ENCODE assay signal across 8 cellular contexts in genomic region chr1:244836135-244836521, GRCh38. TPM values are rescaled to one million over a fixed set of nuclear protein-coding genes. Genes with fewer than 3 reads are reported as not detected.
DNase-seq lines count a peak whose midpoint lies in the region; ATAC-seq, FAIRE-seq and TF ChIP-seq lines count a peak whose summit lies in the region.

No MANE protein-coding gene starts in this region.

- FAIRE-seq in H54 (lab: Jason Lieb, UNC): no peak

- peaks cover 0 to 3% (median 0%) of the 10 kb centered on the region in 8 donors for H3K9me3 Mint-ChIP-seq in CD4-positive, alpha-beta memory T cell

- peak overlapping the region; percentile 94 for H3K27ac ChIP-seq in CD4-positive, alpha-beta memory T cell (ENCODE audit: low read depth, low read length)
- H3K27ac ChIP-seq in RWPE1: peak overlapping the region; percentile 99
- peak overlapping the region; percentile 100 for H3K27ac ChIP-seq in ectodermal cell (ENCODE audit: insufficient read depth, low read depth, low read length, poor library complexity, severe bottlenecking)
- peak overlapping the region; percentile 7 to 59 for H3K27ac ChIP-seq in aorta (ENCODE audit: low read depth in 1 of 2, low read length in 2 of 2)

- no peaks in the 10 kb centered on the region for H3K27me3 Mint-ChIP-seq in CD4-positive, alpha-beta memory T cell

- peaks cover 4% of the 10 kb centered on the region for H3K36me3 ChIP-seq in CD4-positive, alpha-beta memory T cell (ENCODE audit: insufficient read depth, low read length)
- H3K36me3 ChIP-seq in ectodermal cell (ENCODE audit: control insufficient read depth, insufficient read depth, low read length): no peaks in the 10 kb centered on the region
- peaks cover 4% of the 10 kb centered on the region for H3K36me3 ChIP-seq in mucosa of descending colon (ENCODE audit: low read depth)
- H3K36me3 ChIP-seq in aorta (ENCODE audit: control insufficient read depth in 1 of 2, insufficient read depth in 2 of 2, low read length in 1 of 2): no peaks in the 10 kb centered on the region

- H3K4me3 Mint-ChIP-seq in CD4-positive, alpha-beta memory T cell: peak overlapping the region; percentile 86 to 98 (median 94)

- H3K4me1 ChIP-seq in CD4-positive, alpha-beta memory T cell (ENCODE audit: insufficient read depth, low read length): peaks cover 56% of the 10 kb centered on the region
- peaks cover 6% of the 10 kb centered on the region for H3K4me1 ChIP-seq in ectodermal cell (ENCODE audit: control insufficient read depth, insufficient read depth, low read length)
- peaks cover 29% of the 10 kb centered on the region for H3K4me1 ChIP-seq in mucosa of descending colon (ENCODE audit: low read depth)
- H3K4me1 ChIP-seq in aorta (ENCODE audit: control insufficient read depth in 1 of 2, insufficient read depth in 2 of 2, low read length in 2 of 2): peaks cover 3 to 6% of the 10 kb centered on the region in 2 donors

- WGBS in ectodermal cell, 2 experiments: 2 to 5% methylated on average over 4 to 7 of the region's 7 CpGs
- 0 to 1% methylated on average over 7 of the region's 7 CpGs for WGBS in aorta, 2 donors

- peak overlapping the region; percentile 74 to 87 for H3K4me3 ChIP-seq in CD4-positive, alpha-beta memory T cell (ENCODE audit: low read length in 2 of 2)
- H3K4me3 ChIP-seq in ectodermal cell (ENCODE audit: insufficient read depth, low read depth, low read length) (peak overlapping the region; percentile 73), mucosa of descending colon (peak overlapping the region; percentile 56), aorta (ENCODE audit: low read length in 2 of 2) (peak overlapping the region; percentile 92 to 98)

- peaks cover 37 to 73% (median 47%) of the 10 kb centered on the region in 4 donors for H3K4me1 Mint-ChIP-seq in CD4-positive, alpha-beta memory T cell

- ATAC-seq in mucosa of descending colon: peak; percentile 4
- ATAC-seq in aorta (ENCODE audit: low FRiP score): no peak
- no peak for ATAC-seq in GM21447 (IDR thresholded peaks at IDR 0.05; ENCODE audit: unreplicated experiment)

- no peaks in the 10 kb centered on the region for H3K9me3 ChIP-seq in CD4-positive, alpha-beta memory T cell (ENCODE audit: control insufficient read depth in 1 of 2, low read length in 2 of 2)
- H3K9me3 ChIP-seq in ectodermal cell (ENCODE audit: control insufficient read depth, low read length) (no peaks in the 10 kb centered on the region), mucosa of descending colon (no peaks in the 10 kb centered on the region), aorta (ENCODE audit: control insufficient read depth, low read length) (no peaks in the 10 kb centered on the region)

- POLR2A ChIA-PET in CD4-positive, alpha-beta memory T cell (lab: Charles Lee; ENCODE audit: partially characterized antibody): interaction anchor here (0.8 to 25.0 kb wide), 14 partner anchors 9 to 1580 kb away, joined by 3 to 1465 read pairs (median 16); partner anchors contain the start of genes ADSS2, CATSPERE, CEP170 and DESI2
- POLR2A ChIA-PET in RWPE1 (lab: Yijun Ruan, JAX; ENCODE audit: low non-redundant PET): no interaction called here

- intact Hi-C loops in CD4-positive, alpha-beta memory T cell (cut with micrococcal nuclease): no loop called here
- intact Hi-C loops in mucosa of descending colon (cut with DNase I, micrococcal nuclease) (no loop called here), aorta (cut with DNase I) (loop anchor here in 1 of 2 donors (10.0 kb wide), 2 partner anchors 129 to 181 kb away; partner anchors contain the start of gene DESI2)

- TF ChIP-seq CTCF in RWPE1 (conservative IDR thresholded peaks at IDR 0.05; ENCODE audit: low read depth) (no peak), mucosa of descending colon (IDR thresholded peaks at IDR 0.05) (no peak)

- no peak for TF ChIP-seq POLR2A in H54 (IDR thresholded peaks at IDR 0.05; ENCODE audit: low read depth, low read length)

- CTCF ChIA-PET in CD4-positive, alpha-beta memory T cell (lab: Charles Lee; ENCODE audit: partially characterized antibody): interaction anchor here (1.4 to 8.4 kb wide), 9 partner anchors 8 to 206 kb away, joined by 3 to 97 read pairs (median 8); partner anchors contain the start of gene HNRNPU
- CTCF ChIA-PET in RWPE1 (lab: Yijun Ruan, JAX): interaction anchor here (0.7 to 1.8 kb wide), 2 partner anchors 207 to 488 kb away, joined by 3 to 7 read pairs; no protein-coding TSS in a partner anchor

- no peak for DNase-seq in CD4-positive, alpha-beta memory T cell
- DNase-seq in H54 (ENCODE audit: insufficient read length, low spot score): peak; percentile 25
- DNase-seq in RWPE1 (ENCODE audit: low spot score): peak; percentile 44
- no peak for DNase-seq in mucosa of descending colon
- DNase-seq in aorta: no peak
- DNase-seq in stimulated activated CD4-positive, alpha-beta T cell treated with anti-CD3 and anti-CD28 coated beads, Interleukin-4, amount 100 ng/mL, for 4 hours: no peak

- no peaks in the 10 kb centered on the region for H3K27me3 ChIP-seq in CD4-positive, alpha-beta memory T cell (ENCODE audit: insufficient read depth, low read length)
- H3K27me3 ChIP-seq in ectodermal cell (ENCODE audit: control insufficient read depth, insufficient read depth, low read length, poor library complexity, severe bottlenecking) (no peaks in the 10 kb centered on the region), aorta (ENCODE audit: control insufficient read depth in 1 of 2, insufficient read depth in 2 of 2, low read length in 1 of 2) (no peaks in the 10 kb centered on the region)

- peak overlapping the region; percentile 93 to 100 (median 99) for H3K27ac Mint-ChIP-seq in CD4-positive, alpha-beta memory T cell

- H3K36me3 Mint-ChIP-seq in CD4-positive, alpha-beta memory T cell: peaks cover 31 to 47% of the 10 kb centered on the region in 2 donors

RNA-seq across cellular contexts. Expression of gene COX20, which starts 0.7 kb away (rescaled TPM):
- total RNA-seq in CD4-positive, alpha-beta memory T cell: 10 to 100 TPM; 31.3 to 32.9 TPM
- polyA plus RNA-seq in CD4-positive, alpha-beta memory T cell: 10 to 100 TPM; 42.8 to 65.7 TPM
- polyA plus RNA-seq in ectodermal cell (2013, experiment 1 of 4): 33.5 TPM
- polyA plus RNA-seq in ectodermal cell (2013, experiment 2 of 4): 34.4 TPM
- 24.6 TPM for polyA plus RNA-seq in ectodermal cell (2013, experiment 3 of 4)
- polyA plus RNA-seq in ectodermal cell (2013, experiment 4 of 4): 25.6 TPM
- total RNA-seq in mucosa of descending colon: 10 to 100 TPM; 18.9 to 37.7 (median 32.3) TPM
- 10 to 100 TPM; 22.8 to 29.7 TPM for total RNA-seq in aorta
- polyA plus RNA-seq in aorta: 100 to 1,000 TPM in 1 of 2 donors, 10 to 100 TPM in 1; 73.7 to 110 TPM

RNA-seq across cellular contexts. Expression of gene HNRNPU, which starts 28.2 kb away (rescaled TPM):
- 100 to 1,000 TPM; 370 to 385 TPM for total RNA-seq in CD4-positive, alpha-beta memory T cell
- 100 to 1,000 TPM; 126 to 357 TPM for polyA plus RNA-seq in CD4-positive, alpha-beta memory T cell
- 840 TPM for polyA plus RNA-seq in ectodermal cell (2013, experiment 1 of 4)
- polyA plus RNA-seq in ectodermal cell (2013, experiment 2 of 4): 885 TPM
- 479 TPM for polyA plus RNA-seq in ectodermal cell (2013, experiment 3 of 4)
- polyA plus RNA-seq in ectodermal cell (2013, experiment 4 of 4): 525 TPM
- total RNA-seq in mucosa of descending colon: 100 to 1,000 TPM; 197 to 281 (median 260) TPM
- 100 to 1,000 TPM; 258 to 286 TPM for total RNA-seq in aorta
- polyA plus RNA-seq in aorta: 100 to 1,000 TPM in 1 of 2 donors, 10 to 100 TPM in 1; 83.6 to 140 TPM

Comparison
In these comparisons a context has a peak if more than half of its experiments do, and no peak if none do; other contexts are left out.
1. DNase-seq: peak in H54 (single experiment) and RWPE1 (single experiment); none in CD4-positive, alpha-beta memory T cell (0 of 5), mucosa of descending colon (0 of 3), aorta (0 of 2) and stimulated activated CD4-positive, alpha-beta T cell treated with anti-CD3 and anti-CD28 coated beads, Interleukin-4, amount 100 ng/mL, for 4 hours (0 of 2).
2. H3K27ac ChIP-seq: peak in every context shown above with its lines; median percentile 100 in ectodermal cell; 99 in RWPE1; 94 in CD4-positive, alpha-beta memory T cell; 33 in aorta.
3. Peak in every context shown above with its lines, with median percentiles within 50 percentile points of each other: H3K4me3 ChIP-seq.